ENCODE assay signal across 23 cellular contexts in genomic region chr4:3026531-3026930, GRCh38. TPM values are rescaled to one million over a fixed set of nuclear protein-coding genes. Genes with fewer than 3 reads are reported as not detected.
A peak's percentile ranks its signal among the peaks of the same experiment; 100 is the strongest.
DNase-seq lines count a peak whose midpoint lies in the region; ATAC-seq, FAIRE-seq and TF ChIP-seq lines count a peak whose summit lies in the region.
"Had no signal": no experiment of that assay in that cellular context is flagged by ENCODE, and none has a peak within 500 bp of the region (broad histone marks: within the 10 kb centered on the region; RNA-seq: fewer than 3 reads in every experiment).

No MANE protein-coding gene starts in this region.

- intact Hi-C loops in K562 (cut with micrococcal nuclease) = no loop called here
- intact Hi-C loops in kidney (cut with DNase I) = no loop called here
- intact Hi-C loops in posterior vena cava (cut with DNase I) = no loop called here
- intact Hi-C loops in posterior cingulate gyrus (cut with DNase I) = no loop called here

- 0% methylated on average over 9 of the region's 9 CpGs for WGBS in K562 (ENCODE audit: insufficient coverage, low coverage, missing lambda C conversion rate)
- WGBS in small intestine, 3 donors = 83 to 90% (median 85%) methylated on average over 9 of the region's 9 CpGs

- TF ChIP-seq POLR2A in K562 (conservative IDR thresholded peaks at IDR 0.05) (no peak), erythroblast (IDR thresholded peaks at IDR 0.05; ENCODE audit: low read length) (no peak)

- H3K4me1 ChIP-seq in K562 (replicated peaks in 1 of 2; ENCODE audit: control insufficient read depth in 2 of 2, insufficient read depth in 2 of 2, low read length in 2 of 2) (no peaks in the 10 kb centered on the region; a peak in 1 of 5 replicates), kidney (ENCODE audit: control insufficient read depth in 1 of 2, insufficient read depth in 1 of 2, low read depth in 1 of 2, low read length in 2 of 2) (no peaks in the 10 kb centered on the region), small intestine (ENCODE audit: control insufficient read depth in 2 of 2, insufficient read depth in 1 of 2, low read depth in 1 of 2, low read length in 1 of 2) (no peaks in the 10 kb centered on the region)
- H3K4me1 ChIP-seq: HAP-1 had no signal

- no peak for TF ChIP-seq RAD21 in K562 (CRISPR knock-in tag; conservative IDR thresholded peaks at IDR 0.05 in 1 of 2, IDR thresholded peaks at IDR 0.05 in 1 of 2)

- H3K4me3 ChIP-seq in K562 (no peak overlapping the region), kidney (ENCODE audit: low read length in 2 of 2) (no peak overlapping the region), small intestine (ENCODE audit: low read depth in 1 of 2, low read length in 2 of 2) (no peak overlapping the region)
- H3K4me3 ChIP-seq: HAP-1 had no signal

- in situ Hi-C loops in K562 (cut with MboI) = no loop called here

- H3K9me3 ChIP-seq in K562 (replicated peaks; ENCODE audit: control insufficient read depth, insufficient read depth, low read depth, low read length) (0 out of 2 replicates have a peak, but pooled peaks cover 2% of the 10 kb centered on the region), kidney (ENCODE audit: control insufficient read depth in 1 of 2, low read length in 2 of 2) (no peaks in the 10 kb centered on the region), small intestine (ENCODE audit: control insufficient read depth, low read depth) (no peaks in the 10 kb centered on the region)
- H3K9me3 ChIP-seq: HAP-1 had no signal

- ATAC-seq in K562 = 0 out of 3 replicates have a peak, but pooled peaks have one; percentile 33

- H3K27me3 ChIP-seq in K562 (ENCODE audit: control insufficient read depth in 2 of 2, insufficient read depth in 2 of 2, low read length in 2 of 2) = peaks cover 51 to 82% of the 10 kb centered on the region in 2 experiments
- peaks cover 0 to 2% of the 10 kb centered on the region in 2 donors for H3K27me3 ChIP-seq in small intestine (ENCODE audit: control insufficient read depth in 2 of 2, insufficient read depth in 2 of 2, low read length in 2 of 2)

- FAIRE-seq in K562 (lab: Jason Lieb, UNC) (no peak), kidney (lab: Jason Lieb, UNC) (no peak), small intestine (lab: Jason Lieb, UNC) (no peak)
- FAIRE-seq: GM12892, H54 had no signal

- no peak overlapping the region for H2AFZ ChIP-seq in K562 (ENCODE audit: low read depth, low read length)

- H3K9me1 ChIP-seq in K562 (ENCODE audit: control insufficient read depth, insufficient read depth, low read length) = no peaks in the 10 kb centered on the region

- CTCF ChIA-PET in K562 (lab: Yijun Ruan, JAX; ENCODE audit: low intra/inter-chr PET ratio) = no interaction called here

- H3K27ac ChIP-seq in K562 (ENCODE audit: extremely low read depth, low read depth, low read length) (no peak overlapping the region), kidney (ENCODE audit: low read depth in 2 of 2, low read length in 2 of 2) (no peak overlapping the region), small intestine (ENCODE audit: low read depth in 1 of 2, low read length in 1 of 2) (no peak overlapping the region)

- TF ChIP-seq CTCF in K562 (IDR thresholded peaks at IDR 0.05 in 2 of 3, conservative IDR thresholded peaks at IDR 0.05 in 1 of 3; ENCODE audit: insufficient read depth in 2 of 3, low read depth in 1 of 3, low read length in 3 of 3) (no peak), kidney (IDR thresholded peaks at IDR 0.05; ENCODE audit: borderline replicate concordance, extremely low read depth, insufficient read depth) (no peak)

- no peak overlapping the region for H3K4me2 ChIP-seq in K562 (ENCODE audit: insufficient read depth, low read length)

- no peaks in the 10 kb centered on the region for H3K79me2 ChIP-seq in K562 (ENCODE audit: control insufficient read depth, insufficient read depth, low read length)

- DNase-seq in K562 (ENCODE audit: extremely low read depth in 1 of 4, low spot score in 3 of 4) (no peak), erythroblast (lab: John Stamatoyannopoulos, UW) (peak; percentile 10 to 30), kidney (peak; percentile 42), posterior vena cava (ENCODE audit: low spot score) (peak; percentile 45), small intestine (no peak), glomerular visceral epithelial cell (ENCODE audit: extremely low spot score) (no peak), posterior cingulate gyrus (no peak)
- DNase-seq: C1 segment of cervical spinal cord; Calu3; CD4-positive, alpha-beta memory T cell; COR-L47; DMS53; DMS79 treated with DMSO at 0.1 percent for 48 hours; GOT3; HFFc6 had no signal

- BruUV-seq in K562 (replicated peaks; lab: Mats Ljungman, UMichigan) = no TSS peak

- POLR2A ChIA-PET in K562 (lab: Yijun Ruan, JAX) = no interaction called here

- H4K20me1 ChIP-seq in K562 (replicated peaks; ENCODE audit: control insufficient read depth, insufficient read depth, low read length) = no peaks in the 10 kb centered on the region; the same call in 1 of the 2 replicates

- H3K9ac ChIP-seq in K562 (ENCODE audit: insufficient read depth in 1 of 2, low read depth in 2 of 2, low read length in 2 of 2) (no peak overlapping the region), kidney (ENCODE audit: low read length in 2 of 2) (no peak overlapping the region)

- H3K36me3 ChIP-seq in K562 (ENCODE audit: control insufficient read depth, insufficient read depth, low read length) (no peaks in the 10 kb centered on the region), kidney (ENCODE audit: control insufficient read depth in 1 of 2, insufficient read depth in 2 of 2, low read length in 2 of 2) (no peaks in the 10 kb centered on the region), small intestine (ENCODE audit: control insufficient read depth in 2 of 2, insufficient read depth in 2 of 2, low read length in 2 of 2) (no peaks in the 10 kb centered on the region)
- H3K36me3 ChIP-seq: HAP-1 had no signal

- no peak for TF ChIP-seq EP300 in K562 (IDR thresholded peaks at IDR 0.05; ENCODE audit: low read length)

TF ChIP-seq in K562, 482 proteins besides CTCF, POLR2A, EP300 and RAD21 (continues in another document):
- TF ChIP-seq TAF7 (tag; IDR thresholded peaks at IDR 0.05) (no peak), CBX8 (IDR thresholded peaks at IDR 0.05; ENCODE audit: borderline replicate concordance, extremely low read depth, low read depth, low read length, poor library complexity, severe bottlenecking) (peak; percentile 32), KLF13 (tag; IDR thresholded peaks at IDR 0.05; ENCODE audit: borderline replicate concordance, low read depth) (no peak), ZFP30 (CRISPR knock-in tag; IDR thresholded peaks at IDR 0.05; ENCODE audit: borderline replicate concordance) (no peak), TOE1 (IDR thresholded peaks at IDR 0.05; ENCODE audit: borderline replicate concordance) (no peak), TOE1 (CRISPR knock-in tag; IDR thresholded peaks at IDR 0.05; ENCODE audit: borderline replicate concordance, low read depth) (no peak), SAFB2 (IDR thresholded peaks at IDR 0.05; ENCODE audit: borderline replicate concordance, low read depth, low read length, severe bottlenecking) (no peak)

RNA-seq across cellular contexts. Expression of gene HTT-AS, which starts 47.8 kb away (rescaled TPM):
- not detected in 2 replicates for total RNA-seq in K562 (2011; cell fraction: chromatin; rRNA removed; ENCODE audit: low replicate concordance)
- total RNA-seq in K562 (2011; cell fraction: nucleolus; rRNA removed) = not detected in 2 replicates
- not detected in 2 replicates for total RNA-seq in K562 (2011; cell fraction: nucleoplasm; rRNA removed)
- total RNA-seq in K562 (2014; rRNA removed) (not detected in 2 replicates), K562 (2014; rRNA removed; fragmentation: Illumina TruSeq; extraction: Trizol) (not detected in 2 replicates), K562 (2015; rRNA removed; fragmentation: Illumina TruSeq; extraction: Trizol) (not detected in 2 replicates), K562 (2021) (not detected in 2 replicates), kidney (not detected), posterior vena cava (not detected)
- polyA plus RNA-seq in K562 (2011; rRNA removed) (not detected in 2 replicates), K562 (2014; fragmentation: Illumina TruSeq; extraction: Trizol) (not detected in 2 replicates), K562 (2014; fragmentation: Nextera tagmentation; extraction: Ambion mirVana) (not detected), K562 (2014; rRNA removed) (not detected in 2 replicates), kidney (ENCODE audit: insufficient read depth, low read depth, low replicate concordance) (not detected), small intestine (not detected)
- polyA plus RNA-seq in K562 (2011; cell fraction: cytosol; rRNA removed) = not detected in 2 replicates
- polyA plus RNA-seq in K562 (2011; cell fraction: nucleus; rRNA removed) = not detected in 2 replicates
- not detected in 2 replicates for polyA plus RNA-seq in K562 (2012)
- polyA minus RNA-seq in K562 (2011; rRNA and poly(A)+ RNA removed) = not detected in 2 replicates
- polyA minus RNA-seq in K562 (2011; cell fraction: cytosol; rRNA and poly(A)+ RNA removed) = not detected in 2 replicates
- not detected in 2 replicates for polyA minus RNA-seq in K562 (2011; cell fraction: nucleus; rRNA and poly(A)+ RNA removed)
- total RNA-seq: A172; A673; Calu3; CD4-positive, alpha-beta memory T cell; Daoy; G401; HFFc6 had no signal
- polyA plus RNA-seq: BJ; CD4-positive, alpha-beta memory T cell had no signal

RNA-seq across cellular contexts. Expression of gene HTT, which starts 48.0 kb away (rescaled TPM):
- total RNA-seq in K562 (2011; cell fraction: chromatin; rRNA removed; ENCODE audit: low replicate concordance) = 240 and 245 TPM in 2 replicates
- total RNA-seq in K562 (2011; cell fraction: nucleolus; rRNA removed) = 97.7 and 97.9 TPM in 2 replicates
- 129 and 141 TPM in 2 replicates for total RNA-seq in K562 (2011; cell fraction: nucleoplasm; rRNA removed)
- 13.3 and 19.2 TPM in 2 replicates for total RNA-seq in K562 (2014; rRNA removed)
- total RNA-seq in K562 (2014; rRNA removed; fragmentation: Illumina TruSeq; extraction: Trizol) = 14.7 and 16.3 TPM in 2 replicates
- total RNA-seq in K562 (2015; rRNA removed; fragmentation: Illumina TruSeq; extraction: Trizol) = 14.5 and 16.4 TPM in 2 replicates
- total RNA-seq in K562 (2021) = 26.6 and 31.6 TPM in 2 replicates
- 14.7 and 15.3 TPM in 2 replicates for polyA plus RNA-seq in K562 (2011; rRNA removed)
- 11.4 and 13.4 TPM in 2 replicates for polyA plus RNA-seq in K562 (2011; cell fraction: cytosol; rRNA removed)
- polyA plus RNA-seq in K562 (2011; cell fraction: nucleus; rRNA removed) = 51.8 and 61.0 TPM in 2 replicates
- polyA plus RNA-seq in K562 (2012) = 14.0 and 15.4 TPM in 2 replicates
- 22.2 and 23.3 TPM in 2 replicates for polyA plus RNA-seq in K562 (2014; fragmentation: Illumina TruSeq; extraction: Trizol)
- polyA plus RNA-seq in K562 (2014; fragmentation: Nextera tagmentation; extraction: Ambion mirVana) = under 1 TPM; 0.66 to 0.97 TPM
- 12.6 and 19.9 TPM in 2 replicates for polyA plus RNA-seq in K562 (2014; rRNA removed)
- polyA minus RNA-seq in K562 (2011; rRNA and poly(A)+ RNA removed) = 54.1 and 63.5 TPM in 2 replicates
- 47.9 and 50.7 TPM in 2 replicates for polyA minus RNA-seq in K562 (2011; cell fraction: cytosol; rRNA and poly(A)+ RNA removed)
- polyA minus RNA-seq in K562 (2011; cell fraction: nucleus; rRNA and poly(A)+ RNA removed) = 47.3 and 83.0 TPM in 2 replicates
- total RNA-seq in kidney = 64.0 TPM
- polyA plus RNA-seq in kidney (ENCODE audit: insufficient read depth, low read depth, low replicate concordance) = 7.2 TPM
- 10 to 100 TPM; 47.4 to 49.0 TPM for total RNA-seq in posterior vena cava
- 10 to 100 TPM; 10.3 to 18.9 (median 10.8) TPM for polyA plus RNA-seq in small intestine

Comparison
In these comparisons a context has a peak if more than half of its experiments do, and no peak if none do; other contexts are left out.
1. DNase-seq: peak in erythroblast (2 of 2), kidney (single experiment) and posterior vena cava (single experiment); none in K562 (0 of 4), small intestine (single experiment), glomerular visceral epithelial cell (single experiment) and posterior cingulate gyrus (0 of 10).